ENCODE assay signal across 1 cellular context in the genomic region with DNA sequence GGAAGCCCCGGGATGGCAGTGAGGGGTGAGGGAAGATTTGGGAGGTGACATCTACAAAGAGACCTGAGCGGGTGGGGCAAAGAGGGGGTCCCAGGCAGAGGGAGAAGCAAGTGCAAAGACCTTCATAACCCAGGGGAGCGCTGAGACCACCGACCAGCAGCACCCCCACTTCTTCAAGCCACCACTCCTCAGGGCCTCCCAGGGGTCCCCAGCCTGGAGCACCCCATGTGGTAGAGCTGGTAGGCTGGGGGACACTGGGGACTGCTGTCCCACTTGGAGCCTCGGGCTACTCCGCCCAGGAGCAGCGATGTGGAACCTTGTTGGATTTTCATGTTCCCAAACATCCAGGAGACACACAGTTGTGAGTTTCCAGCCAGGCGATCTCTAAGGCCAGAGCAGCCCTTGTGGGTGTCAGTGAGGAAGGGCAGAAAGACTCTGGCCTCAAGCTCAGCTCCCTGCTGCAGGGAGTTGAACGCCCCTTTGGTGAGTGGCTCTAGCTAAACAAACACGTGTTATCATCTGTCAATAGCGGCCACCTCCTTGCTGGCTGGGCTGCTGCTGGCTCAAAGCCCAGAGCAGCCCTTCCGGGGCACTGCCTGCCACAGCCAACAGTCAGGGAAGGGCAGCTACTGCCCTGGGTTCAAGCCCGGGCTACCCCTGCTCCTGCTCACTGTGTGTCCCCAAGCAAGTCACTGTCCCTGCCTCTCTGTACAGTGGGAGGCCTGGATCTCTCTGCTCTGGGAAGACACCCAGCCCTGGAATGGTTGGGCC.
A peak's percentile ranks its signal among the peaks of the same experiment; 100 is the strongest.
TF ChIP-seq lines count a peak whose summit lies in the region.

No MANE protein-coding gene starts in this region.

TF ChIP-seq in K562, 482 proteins besides CTCF, POLR2A, EP300 and RAD21 (continued from another document and continues in another):
- TF ChIP-seq, protein P1, sequence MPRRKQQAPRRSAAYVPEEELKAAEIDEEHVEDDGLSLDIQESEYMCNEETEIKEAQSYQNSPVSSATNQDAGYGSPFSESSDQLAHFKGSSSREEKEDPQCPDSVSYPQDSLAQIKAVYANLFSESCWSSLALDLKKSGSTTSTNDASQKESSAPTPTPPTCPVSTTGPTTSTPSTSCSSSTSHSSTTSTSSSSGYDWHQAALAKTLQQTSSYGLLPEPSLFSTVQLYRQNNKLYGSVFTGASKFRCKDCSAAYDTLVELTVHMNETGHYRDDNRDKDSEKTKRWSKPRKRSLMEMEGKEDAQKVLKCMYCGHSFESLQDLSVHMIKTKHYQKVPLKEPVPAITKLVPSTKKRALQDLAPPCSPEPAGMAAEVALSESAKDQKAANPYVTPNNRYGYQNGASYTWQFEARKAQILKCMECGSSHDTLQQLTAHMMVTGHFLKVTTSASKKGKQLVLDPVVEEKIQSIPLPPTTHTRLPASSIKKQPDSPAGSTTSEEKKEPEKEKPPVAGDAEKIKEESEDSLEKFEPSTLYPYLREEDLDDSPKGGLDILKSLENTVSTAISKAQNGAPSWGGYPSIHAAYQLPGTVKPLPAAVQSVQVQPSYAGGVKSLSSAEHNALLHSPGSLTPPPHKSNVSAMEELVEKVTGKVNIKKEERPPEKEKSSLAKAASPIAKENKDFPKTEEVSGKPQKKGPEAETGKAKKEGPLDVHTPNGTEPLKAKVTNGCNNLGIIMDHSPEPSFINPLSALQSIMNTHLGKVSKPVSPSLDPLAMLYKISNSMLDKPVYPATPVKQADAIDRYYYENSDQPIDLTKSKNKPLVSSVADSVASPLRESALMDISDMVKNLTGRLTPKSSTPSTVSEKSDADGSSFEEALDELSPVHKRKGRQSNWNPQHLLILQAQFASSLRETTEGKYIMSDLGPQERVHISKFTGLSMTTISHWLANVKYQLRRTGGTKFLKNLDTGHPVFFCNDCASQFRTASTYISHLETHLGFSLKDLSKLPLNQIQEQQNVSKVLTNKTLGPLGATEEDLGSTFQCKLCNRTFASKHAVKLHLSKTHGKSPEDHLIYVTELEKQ (CRISPR knock-in tag; IDR thresholded peaks at IDR 0.05): no peak
- TF ChIP-seq HDAC2 (IDR thresholded peaks at IDR 0.05) (peak; percentile 57; the same call in 1 of the 2 replicates), LEF1 (IDR thresholded peaks at IDR 0.05) (no peak), SIX5 (IDR thresholded peaks at IDR 0.05; ENCODE audit: borderline replicate concordance in 1 of 2, insufficient read depth in 1 of 2, low read depth in 1 of 2, low read length in 2 of 2) (no peak), ILF3 (IDR thresholded peaks at IDR 0.05; ENCODE audit: borderline replicate concordance) (no peak), SIN3B (IDR thresholded peaks at IDR 0.05; ENCODE audit: low read depth) (no peak), NRF1 (conservative IDR thresholded peaks at IDR 0.05 in 1 of 2, IDR thresholded peaks at IDR 0.05 in 1 of 2) (0 out of 4 replicates have a peak, but pooled peaks have one; percentile 10 to 17), YY1 (IDR thresholded peaks at IDR 0.05; ENCODE audit: borderline replicate concordance in 1 of 3, control insufficient read depth in 1 of 3, extremely low read depth in 1 of 3, insufficient read depth in 3 of 3, insufficient read length in 1 of 3, insufficient replicate concordance in 2 of 3, low read depth in 1 of 3, low read length in 2 of 3) (no peak), MCM3 (IDR thresholded peaks at IDR 0.05) (no peak), CBFA2T2 (conservative IDR thresholded peaks at IDR 0.05) (no peak), SAFB2 (IDR thresholded peaks at IDR 0.05; ENCODE audit: borderline replicate concordance, low read depth, low read length, severe bottlenecking) (no peak), ZNF184 (CRISPR knock-in tag; IDR thresholded peaks at IDR 0.05) (no peak), RCOR1 (IDR thresholded peaks at IDR 0.05; ENCODE audit: borderline replicate concordance in 1 of 2, low read depth in 2 of 2, low read length in 2 of 2) (peak in 1 of 2 experiments; percentile 36; a peak in 1 of 4 replicates), MECOM (CRISPR knock-in tag; IDR thresholded peaks at IDR 0.05) (no peak), ZNF699 (CRISPR knock-in tag; IDR thresholded peaks at IDR 0.05; ENCODE audit: insufficient replicate concordance) (no peak), ETV1 (tag; conservative IDR thresholded peaks at IDR 0.05; ENCODE audit: low read depth) (0 out of 2 replicates have a peak, but pooled peaks have one; percentile 25), KDM5B (IDR thresholded peaks at IDR 0.05; ENCODE audit: insufficient replicate concordance, low read depth, low read length) (peak; percentile 42), CREBBP (IDR thresholded peaks at IDR 0.05; ENCODE audit: low read depth, low read length) (no peak)
- TF ChIP-seq, protein P2, sequence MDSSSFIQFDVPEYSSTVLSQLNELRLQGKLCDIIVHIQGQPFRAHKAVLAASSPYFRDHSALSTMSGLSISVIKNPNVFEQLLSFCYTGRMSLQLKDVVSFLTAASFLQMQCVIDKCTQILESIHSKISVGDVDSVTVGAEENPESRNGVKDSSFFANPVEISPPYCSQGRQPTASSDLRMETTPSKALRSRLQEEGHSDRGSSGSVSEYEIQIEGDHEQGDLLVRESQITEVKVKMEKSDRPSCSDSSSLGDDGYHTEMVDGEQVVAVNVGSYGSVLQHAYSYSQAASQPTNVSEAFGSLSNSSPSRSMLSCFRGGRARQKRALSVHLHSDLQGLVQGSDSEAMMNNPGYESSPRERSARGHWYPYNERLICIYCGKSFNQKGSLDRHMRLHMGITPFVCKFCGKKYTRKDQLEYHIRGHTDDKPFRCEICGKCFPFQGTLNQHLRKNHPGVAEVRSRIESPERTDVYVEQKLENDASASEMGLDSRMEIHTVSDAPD (CRISPR knock-in tag; IDR thresholded peaks at IDR 0.05): no peak
- TF ChIP-seq, protein P3, sequence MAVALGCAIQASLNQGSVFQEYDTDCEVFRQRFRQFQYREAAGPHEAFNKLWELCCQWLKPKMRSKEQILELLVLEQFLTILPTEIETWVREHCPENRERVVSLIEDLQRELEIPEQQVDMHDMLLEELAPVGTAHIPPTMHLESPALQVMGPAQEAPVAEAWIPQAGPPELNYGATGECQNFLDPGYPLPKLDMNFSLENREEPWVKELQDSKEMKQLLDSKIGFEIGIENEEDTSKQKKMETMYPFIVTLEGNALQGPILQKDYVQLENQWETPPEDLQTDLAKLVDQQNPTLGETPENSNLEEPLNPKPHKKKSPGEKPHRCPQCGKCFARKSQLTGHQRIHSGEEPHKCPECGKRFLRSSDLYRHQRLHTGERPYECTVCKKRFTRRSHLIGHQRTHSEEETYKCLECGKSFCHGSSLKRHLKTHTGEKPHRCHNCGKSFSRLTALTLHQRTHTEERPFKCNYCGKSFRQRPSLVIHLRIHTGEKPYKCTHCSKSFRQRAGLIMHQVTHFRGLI (CRISPR knock-in tag; IDR thresholded peaks at IDR 0.05): no peak
- TF ChIP-seq, protein P4, sequence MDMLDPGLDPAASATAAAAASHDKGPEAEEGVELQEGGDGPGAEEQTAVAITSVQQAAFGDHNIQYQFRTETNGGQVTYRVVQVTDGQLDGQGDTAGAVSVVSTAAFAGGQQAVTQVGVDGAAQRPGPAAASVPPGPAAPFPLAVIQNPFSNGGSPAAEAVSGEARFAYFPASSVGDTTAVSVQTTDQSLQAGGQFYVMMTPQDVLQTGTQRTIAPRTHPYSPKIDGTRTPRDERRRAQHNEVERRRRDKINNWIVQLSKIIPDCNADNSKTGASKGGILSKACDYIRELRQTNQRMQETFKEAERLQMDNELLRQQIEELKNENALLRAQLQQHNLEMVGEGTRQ (CRISPR knock-in tag; IDR thresholded peaks at IDR 0.05): no peak
- TF ChIP-seq, protein P5, sequence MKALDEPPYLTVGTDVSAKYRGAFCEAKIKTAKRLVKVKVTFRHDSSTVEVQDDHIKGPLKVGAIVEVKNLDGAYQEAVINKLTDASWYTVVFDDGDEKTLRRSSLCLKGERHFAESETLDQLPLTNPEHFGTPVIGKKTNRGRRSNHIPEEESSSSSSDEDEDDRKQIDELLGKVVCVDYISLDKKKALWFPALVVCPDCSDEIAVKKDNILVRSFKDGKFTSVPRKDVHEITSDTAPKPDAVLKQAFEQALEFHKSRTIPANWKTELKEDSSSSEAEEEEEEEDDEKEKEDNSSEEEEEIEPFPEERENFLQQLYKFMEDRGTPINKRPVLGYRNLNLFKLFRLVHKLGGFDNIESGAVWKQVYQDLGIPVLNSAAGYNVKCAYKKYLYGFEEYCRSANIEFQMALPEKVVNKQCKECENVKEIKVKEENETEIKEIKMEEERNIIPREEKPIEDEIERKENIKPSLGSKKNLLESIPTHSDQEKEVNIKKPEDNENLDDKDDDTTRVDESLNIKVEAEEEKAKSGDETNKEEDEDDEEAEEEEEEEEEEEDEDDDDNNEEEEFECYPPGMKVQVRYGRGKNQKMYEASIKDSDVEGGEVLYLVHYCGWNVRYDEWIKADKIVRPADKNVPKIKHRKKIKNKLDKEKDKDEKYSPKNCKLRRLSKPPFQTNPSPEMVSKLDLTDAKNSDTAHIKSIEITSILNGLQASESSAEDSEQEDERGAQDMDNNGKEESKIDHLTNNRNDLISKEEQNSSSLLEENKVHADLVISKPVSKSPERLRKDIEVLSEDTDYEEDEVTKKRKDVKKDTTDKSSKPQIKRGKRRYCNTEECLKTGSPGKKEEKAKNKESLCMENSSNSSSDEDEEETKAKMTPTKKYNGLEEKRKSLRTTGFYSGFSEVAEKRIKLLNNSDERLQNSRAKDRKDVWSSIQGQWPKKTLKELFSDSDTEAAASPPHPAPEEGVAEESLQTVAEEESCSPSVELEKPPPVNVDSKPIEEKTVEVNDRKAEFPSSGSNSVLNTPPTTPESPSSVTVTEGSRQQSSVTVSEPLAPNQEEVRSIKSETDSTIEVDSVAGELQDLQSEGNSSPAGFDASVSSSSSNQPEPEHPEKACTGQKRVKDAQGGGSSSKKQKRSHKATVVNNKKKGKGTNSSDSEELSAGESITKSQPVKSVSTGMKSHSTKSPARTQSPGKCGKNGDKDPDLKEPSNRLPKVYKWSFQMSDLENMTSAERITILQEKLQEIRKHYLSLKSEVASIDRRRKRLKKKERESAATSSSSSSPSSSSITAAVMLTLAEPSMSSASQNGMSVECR (CRISPR knock-in tag; IDR thresholded peaks at IDR 0.05): peak; percentile 57; the same call in 1 of the 2 replicates
- TF ChIP-seq, protein P6, sequence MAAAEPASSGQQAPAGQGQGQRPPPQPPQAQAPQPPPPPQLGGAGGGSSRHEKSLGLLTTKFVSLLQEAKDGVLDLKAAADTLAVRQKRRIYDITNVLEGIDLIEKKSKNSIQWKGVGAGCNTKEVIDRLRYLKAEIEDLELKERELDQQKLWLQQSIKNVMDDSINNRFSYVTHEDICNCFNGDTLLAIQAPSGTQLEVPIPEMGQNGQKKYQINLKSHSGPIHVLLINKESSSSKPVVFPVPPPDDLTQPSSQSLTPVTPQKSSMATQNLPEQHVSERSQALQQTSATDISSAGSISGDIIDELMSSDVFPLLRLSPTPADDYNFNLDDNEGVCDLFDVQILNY (CRISPR knock-in tag; IDR thresholded peaks at IDR 0.05): no peak
- TF ChIP-seq, protein P7, sequence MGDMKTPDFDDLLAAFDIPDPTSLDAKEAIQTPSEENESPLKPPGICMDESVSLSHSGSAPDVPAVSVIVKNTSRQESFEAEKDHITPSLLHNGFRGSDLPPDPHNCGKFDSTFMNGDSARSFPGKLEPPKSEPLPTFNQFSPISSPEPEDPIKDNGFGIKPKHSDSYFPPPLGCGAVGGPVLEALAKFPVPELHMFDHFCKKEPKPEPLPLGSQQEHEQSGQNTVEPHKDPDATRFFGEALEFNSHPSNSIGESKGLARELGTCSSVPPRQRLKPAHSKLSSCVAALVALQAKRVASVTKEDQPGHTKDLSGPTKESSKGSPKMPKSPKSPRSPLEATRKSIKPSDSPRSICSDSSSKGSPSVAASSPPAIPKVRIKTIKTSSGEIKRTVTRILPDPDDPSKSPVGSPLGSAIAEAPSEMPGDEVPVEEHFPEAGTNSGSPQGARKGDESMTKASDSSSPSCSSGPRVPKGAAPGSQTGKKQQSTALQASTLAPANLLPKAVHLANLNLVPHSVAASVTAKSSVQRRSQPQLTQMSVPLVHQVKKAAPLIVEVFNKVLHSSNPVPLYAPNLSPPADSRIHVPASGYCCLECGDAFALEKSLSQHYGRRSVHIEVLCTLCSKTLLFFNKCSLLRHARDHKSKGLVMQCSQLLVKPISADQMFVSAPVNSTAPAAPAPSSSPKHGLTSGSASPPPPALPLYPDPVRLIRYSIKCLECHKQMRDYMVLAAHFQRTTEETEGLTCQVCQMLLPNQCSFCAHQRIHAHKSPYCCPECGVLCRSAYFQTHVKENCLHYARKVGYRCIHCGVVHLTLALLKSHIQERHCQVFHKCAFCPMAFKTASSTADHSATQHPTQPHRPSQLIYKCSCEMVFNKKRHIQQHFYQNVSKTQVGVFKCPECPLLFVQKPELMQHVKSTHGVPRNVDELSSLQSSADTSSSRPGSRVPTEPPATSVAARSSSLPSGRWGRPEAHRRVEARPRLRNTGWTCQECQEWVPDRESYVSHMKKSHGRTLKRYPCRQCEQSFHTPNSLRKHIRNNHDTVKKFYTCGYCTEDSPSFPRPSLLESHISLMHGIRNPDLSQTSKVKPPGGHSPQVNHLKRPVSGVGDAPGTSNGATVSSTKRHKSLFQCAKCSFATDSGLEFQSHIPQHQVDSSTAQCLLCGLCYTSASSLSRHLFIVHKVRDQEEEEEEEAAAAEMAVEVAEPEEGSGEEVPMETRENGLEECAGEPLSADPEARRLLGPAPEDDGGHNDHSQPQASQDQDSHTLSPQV (IDR thresholded peaks at IDR 0.05): peak; percentile 91
- TF ChIP-seq, protein P8, sequence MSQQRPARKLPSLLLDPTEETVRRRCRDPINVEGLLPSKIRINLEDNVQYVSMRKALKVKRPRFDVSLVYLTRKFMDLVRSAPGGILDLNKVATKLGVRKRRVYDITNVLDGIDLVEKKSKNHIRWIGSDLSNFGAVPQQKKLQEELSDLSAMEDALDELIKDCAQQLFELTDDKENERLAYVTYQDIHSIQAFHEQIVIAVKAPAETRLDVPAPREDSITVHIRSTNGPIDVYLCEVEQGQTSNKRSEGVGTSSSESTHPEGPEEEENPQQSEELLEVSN (IDR thresholded peaks at IDR 0.05; ENCODE audit: borderline replicate concordance in 1 of 2, extremely low read depth in 1 of 2, insufficient read depth in 1 of 2, insufficient read length in 1 of 2, low read depth in 1 of 2, low read length in 1 of 2, poor library complexity in 1 of 2, severe bottlenecking in 1 of 2): peak; percentile 66 to 71
- TF ChIP-seq, protein P9, sequence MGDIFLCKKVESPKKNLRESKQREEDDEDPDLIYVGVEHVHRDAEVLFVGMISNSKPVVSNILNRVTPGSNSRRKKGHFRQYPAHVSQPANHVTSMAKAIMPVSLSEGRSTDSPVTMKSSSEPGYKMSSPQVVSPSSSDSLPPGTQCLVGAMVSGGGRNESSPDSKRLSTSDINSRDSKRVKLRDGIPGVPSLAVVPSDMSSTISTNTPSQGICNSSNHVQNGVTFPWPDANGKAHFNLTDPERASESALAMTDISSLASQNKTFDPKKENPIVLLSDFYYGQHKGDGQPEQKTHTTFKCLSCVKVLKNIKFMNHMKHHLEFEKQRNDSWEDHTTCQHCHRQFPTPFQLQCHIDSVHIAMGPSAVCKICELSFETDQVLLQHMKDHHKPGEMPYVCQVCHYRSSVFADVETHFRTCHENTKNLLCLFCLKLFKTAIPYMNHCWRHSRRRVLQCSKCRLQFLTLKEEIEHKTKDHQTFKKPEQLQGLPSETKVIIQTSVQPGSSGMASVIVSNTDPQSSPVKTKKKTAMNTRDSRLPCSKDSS (IDR thresholded peaks at IDR 0.05; ENCODE audit: low read depth, partially characterized antibody): no peak
- TF ChIP-seq, protein P10, sequence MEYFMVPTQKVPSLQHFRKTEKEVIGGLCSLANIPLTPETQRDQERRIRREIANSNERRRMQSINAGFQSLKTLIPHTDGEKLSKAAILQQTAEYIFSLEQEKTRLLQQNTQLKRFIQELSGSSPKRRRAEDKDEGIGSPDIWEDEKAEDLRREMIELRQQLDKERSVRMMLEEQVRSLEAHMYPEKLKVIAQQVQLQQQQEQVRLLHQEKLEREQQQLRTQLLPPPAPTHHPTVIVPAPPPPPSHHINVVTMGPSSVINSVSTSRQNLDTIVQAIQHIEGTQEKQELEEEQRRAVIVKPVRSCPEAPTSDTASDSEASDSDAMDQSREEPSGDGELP (CRISPR knock-in tag; IDR thresholded peaks at IDR 0.05; ENCODE audit: borderline replicate concordance): peak; percentile 61; the same call in 1 of the 2 replicates
